1 cellular context compared by ENCODE assay signal in genomic region chrX:6826856-6827255, GRCh38.
TF ChIP-seq lines count a peak whose summit lies in the region.

No MANE protein-coding gene starts in this region.

TF ChIP-seq in H1, 55 proteins besides CTCF, POLR2A, EP300 and RAD21 (continued from another document):
- TF ChIP-seq ATF2 (IDR thresholded peaks at IDR 0.05; ENCODE audit: low read length) (no peak), PHF8 (conservative IDR thresholded peaks at IDR 0.05; ENCODE audit: low read depth, low read length) (no peak)
